In the genomic region with DNA sequence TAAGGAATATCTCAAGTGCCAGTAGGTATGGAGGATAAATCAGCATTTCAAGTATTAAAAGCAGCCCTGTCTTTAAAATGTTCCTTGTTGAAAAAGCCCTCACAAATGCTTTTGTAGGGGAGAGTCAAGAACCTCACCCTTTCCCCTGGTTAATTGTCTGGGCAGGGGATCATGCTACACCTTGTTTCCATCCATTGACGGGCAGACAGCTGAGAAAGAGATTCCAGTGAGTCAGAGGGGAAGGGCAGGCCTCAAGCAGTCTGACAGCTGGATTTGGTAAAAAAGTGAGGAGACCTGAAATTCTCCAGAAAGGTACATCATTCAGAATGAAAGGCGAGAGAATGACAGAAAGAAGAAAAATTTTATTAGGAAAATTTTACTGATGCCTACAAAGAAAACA, we compare ENCODE assay signal across 28 cellular contexts.
DNase-seq lines count a peak whose midpoint lies in the region; TF ChIP-seq lines count a peak whose summit lies in the region.
"Had no signal": no experiment of that assay in that cellular context is flagged by ENCODE, and none has a peak within 500 bp of the region (broad histone marks: within the 10 kb centered on the region; RNA-seq: fewer than 3 reads in every experiment).

No MANE protein-coding gene starts in this region.

- H2AFZ ChIP-seq in mammary epithelial cell (ENCODE audit: low read depth, low read length): no peak overlapping the region
- no peak overlapping the region for H2AFZ ChIP-seq in trophoblast cell (ENCODE audit: insufficient read depth, low read length, poor library complexity)

- CTCF ChIA-PET in mammary epithelial cell (lab: Charles Lee; ENCODE audit: low non-redundant PET): no interaction called here

- peak; percentile 52 for DNase-seq in mammary epithelial cell
- peak in 1 of 2 donors; percentile 11 for DNase-seq in trophoblast cell
- DNase-seq in MG63: no peak
- DNase-seq in effector memory CD4-positive, alpha-beta T cell: no peak
- DNase-seq in activated T-cell treated with anti-CD3 and anti-CD28 coated beads, Interleukin-2, amount 50 U/mL, for 48 hours: no peak
- DNase-seq: activated CD4-positive, alpha-beta memory T cell treated with anti-CD3 and anti-CD28 coated beads for 36 hours; activated CD4-positive, CD25-positive, alpha-beta regulatory T cell; activated CD8-positive, alpha-beta memory T cell treated with anti-CD3 and anti-CD28 coated beads, Interleukin-2, amount 50 U/mL, for 4 hours; aorta; caudate nucleus; DND-41; dorsolateral prefrontal cortex; glutamatergic neuron; Kasumi-1; left colon; NCI-H1048; NCI-H1694 treated with DMSO at 0.1 percent for 48 hours; NCI-H69; Peyer's patch; sigmoid colon; stimulated activated CD4-positive, alpha-beta T cell treated with anti-CD3 and anti-CD28 coated beads, Interleukin-15, amount 100 ng/mL, for 24 hours; stimulated activated naive B cell treated with anti-CD40 and anti-IgM and Interleukin-4, amounts not matched to agents 10 μg/mL and 1 μg/mL and 100 μg/mL, for 72 hours had no signal

- in situ Hi-C loops in mammary epithelial cell (cut with MboI; ENCODE audit: low sequenced_read_pairs in 2 of 2): loop anchor here in 1 of 2 donors (25.0 kb wide), 1 partner anchor 164 kb away; no protein-coding TSS in a partner anchor

- H3K14ac ChIP-seq in trophoblast cell (ENCODE audit: low read length): no peak overlapping the region

- no TSS peak for BruUV-seq in mammary epithelial cell (replicated peaks; lab: Mats Ljungman, UMichigan)

- H4K8ac ChIP-seq in trophoblast cell (ENCODE audit: low read depth, low read length): no peak overlapping the region

- no peak for TF ChIP-seq CTCF in mammary epithelial cell (conservative IDR thresholded peaks at IDR 0.05 in 1 of 2, IDR thresholded peaks at IDR 0.05 in 1 of 2; ENCODE audit: extremely low read depth in 1 of 2, insufficient read depth in 1 of 2, low read depth in 1 of 2, low read length in 2 of 2)

- intact Hi-C loops in mammary epithelial cell (cut with micrococcal nuclease): no loop called here

- H3K4me3 ChIP-seq in HUES6 (ENCODE audit: low read depth, low read length) (no peak overlapping the region), mammary epithelial cell (replicated peaks in 1 of 3; ENCODE audit: insufficient read depth in 1 of 3, low read depth in 2 of 3, low read length in 3 of 3) (no peak overlapping the region), iPS-20b (ENCODE audit: low read length) (no peak overlapping the region), trophoblast cell (ENCODE audit: low read depth, low read length) (no peak overlapping the region), MG63 (no peak overlapping the region)
- H3K4me3 ChIP-seq in effector memory CD4-positive, alpha-beta T cell (ENCODE audit: insufficient read depth, low read depth, low read length, poor library complexity, severe bottlenecking): no peak overlapping the region
- H3K4me3 ChIP-seq: dorsolateral prefrontal cortex, HAP-1, Peyer's patch, sigmoid colon, SJCRH30, suprapubic skin had no signal

- H3K4me1 ChIP-seq in HUES6 (ENCODE audit: control insufficient read depth, insufficient read depth, low read length) (peaks cover 19% of the 10 kb centered on the region), mammary epithelial cell (ENCODE audit: insufficient read depth, low read length) (peaks cover 9% of the 10 kb centered on the region), iPS-20b (ENCODE audit: insufficient read depth, low read length) (peaks cover 12% of the 10 kb centered on the region), trophoblast cell (ENCODE audit: control insufficient read depth in 1 of 2, insufficient read depth in 2 of 2, low read length in 2 of 2) (no peaks in the 10 kb centered on the region)
- H3K4me1 ChIP-seq in effector memory CD4-positive, alpha-beta T cell (ENCODE audit: control insufficient read depth, insufficient read depth, low read length, poor library complexity, severe bottlenecking): no peaks in the 10 kb centered on the region
- H3K4me1 ChIP-seq: HAP-1, Peyer's patch, SJCRH30, suprapubic skin had no signal

- H3K9me3 ChIP-seq in HUES6 (ENCODE audit: control insufficient read depth, insufficient read depth, low read depth, low read length): no peaks in the 10 kb centered on the region
- H3K9me3 ChIP-seq in mammary epithelial cell (replicated peaks; ENCODE audit: insufficient read depth, low read length): no peaks in the 10 kb centered on the region
- no peaks in the 10 kb centered on the region for H3K9me3 ChIP-seq in iPS-20b (ENCODE audit: insufficient read depth, low read depth, low read length)
- no peaks in the 10 kb centered on the region for H3K9me3 ChIP-seq in trophoblast cell (ENCODE audit: insufficient read depth, low read depth, low read length)
- H3K9me3 ChIP-seq in MG63: no peaks in the 10 kb centered on the region
- no peaks in the 10 kb centered on the region for H3K9me3 ChIP-seq in effector memory CD4-positive, alpha-beta T cell (ENCODE audit: control insufficient read depth, low read length)
- H3K9me3 ChIP-seq: HAP-1, Peyer's patch, sigmoid colon, SJCRH30, suprapubic skin had no signal

- no peak overlapping the region for H2BK120ac ChIP-seq in trophoblast cell (ENCODE audit: insufficient read depth, low read length, poor library complexity)

- H3K9ac ChIP-seq in HUES6 (ENCODE audit: low read length) (no peak overlapping the region), mammary epithelial cell (ENCODE audit: insufficient read depth, low read length) (no peak overlapping the region), iPS-20b (ENCODE audit: low read depth, low read length) (peak overlapping the region; percentile 44; the same call in 1 of the 2 replicates), trophoblast cell (ENCODE audit: low read length) (no peak overlapping the region)

- 54% methylated on average over 2 of the region's 2 CpGs for WGBS in mammary epithelial cell (ENCODE audit: low coverage, missing lambda C conversion rate)
- WGBS in trophoblast cell (ENCODE audit: extremely low coverage, insufficient coverage, insufficient read length): no CpG with 5 or more reads among the region's 2 CpGs

- H3K4ac ChIP-seq in trophoblast cell (ENCODE audit: low read depth, low read length): no peak overlapping the region

- H3K79me2 ChIP-seq in mammary epithelial cell (ENCODE audit: insufficient read depth, low read length) (no peaks in the 10 kb centered on the region), trophoblast cell (ENCODE audit: control insufficient read depth, insufficient read depth, low read length, poor library complexity) (no peaks in the 10 kb centered on the region)

- no peaks in the 10 kb centered on the region for H3K36me3 ChIP-seq in HUES6 (ENCODE audit: control insufficient read depth, insufficient read depth, low read length)
- no peaks in the 10 kb centered on the region for H3K36me3 ChIP-seq in mammary epithelial cell (ENCODE audit: insufficient read depth, low read length)
- no peaks in the 10 kb centered on the region for H3K36me3 ChIP-seq in iPS-20b (ENCODE audit: insufficient read depth, low read depth, low read length)
- H3K36me3 ChIP-seq in trophoblast cell (ENCODE audit: control insufficient read depth in 1 of 2, insufficient read depth in 2 of 2, low read length in 2 of 2): no peaks in the 10 kb centered on the region
- no peaks in the 10 kb centered on the region for H3K36me3 ChIP-seq in MG63
- H3K36me3 ChIP-seq in effector memory CD4-positive, alpha-beta T cell (ENCODE audit: control insufficient read depth, insufficient read depth, low read length): no peaks in the 10 kb centered on the region
- H3K36me3 ChIP-seq: HAP-1, Peyer's patch, sigmoid colon, SJCRH30, suprapubic skin had no signal

- H3K23ac ChIP-seq in trophoblast cell (ENCODE audit: low read length): no peak overlapping the region

- no peak overlapping the region for H4K91ac ChIP-seq in trophoblast cell (ENCODE audit: low read depth, low read length)

- H2AK5ac ChIP-seq in trophoblast cell (ENCODE audit: low read length): no peak overlapping the region

- no peak overlapping the region for H2BK5ac ChIP-seq in trophoblast cell (ENCODE audit: low read depth, low read length, poor library complexity)

- H4K12ac ChIP-seq in trophoblast cell (ENCODE audit: low read depth, low read length): no peak overlapping the region

- no peak overlapping the region for H3K18ac ChIP-seq in trophoblast cell (ENCODE audit: low read length)

- H3K4me2 ChIP-seq in mammary epithelial cell (ENCODE audit: insufficient read depth, low read depth, low read length) (no peak overlapping the region), trophoblast cell (ENCODE audit: low read length) (no peak overlapping the region)

- no peaks in the 10 kb centered on the region for H3K79me1 ChIP-seq in trophoblast cell (ENCODE audit: low read length)

- H3K27me3 ChIP-seq in HUES6 (ENCODE audit: control insufficient read depth, insufficient read depth, low read length): no peaks in the 10 kb centered on the region
- H3K27me3 ChIP-seq in mammary epithelial cell (ENCODE audit: insufficient read depth, low read length): no peaks in the 10 kb centered on the region
- no peaks in the 10 kb centered on the region for H3K27me3 ChIP-seq in iPS-20b (ENCODE audit: insufficient read depth, low read length)
- H3K27me3 ChIP-seq in trophoblast cell (ENCODE audit: insufficient read depth, low read length): no peaks in the 10 kb centered on the region
- H3K27me3 ChIP-seq in MG63: no peaks in the 10 kb centered on the region
- no peaks in the 10 kb centered on the region for H3K27me3 ChIP-seq in effector memory CD4-positive, alpha-beta T cell (replicated peaks; ENCODE audit: control insufficient read depth, insufficient read depth, low read length, poor library complexity, severe bottlenecking)
- H3K27me3 ChIP-seq: dorsolateral prefrontal cortex, Peyer's patch, sigmoid colon, SJCRH30, suprapubic skin had no signal

- 0 out of 2 replicates have a peak overlapping the region, but pooled peaks have one; percentile 29 for H3K27ac ChIP-seq in HUES6 (ENCODE audit: low read depth, low read length)
- no peak overlapping the region for H3K27ac ChIP-seq in mammary epithelial cell (ENCODE audit: insufficient read depth, low read depth, low read length)
- H3K27ac ChIP-seq in iPS-20b (ENCODE audit: low read length): no peak overlapping the region
- H3K27ac ChIP-seq in trophoblast cell (ENCODE audit: low read depth, low read length): peak overlapping the region; percentile 62
- no peak overlapping the region for H3K27ac ChIP-seq in effector memory CD4-positive, alpha-beta T cell (ENCODE audit: insufficient read depth, low read length, poor library complexity, severe bottlenecking)
- H3K27ac ChIP-seq: C4-2B, dorsolateral prefrontal cortex, Peyer's patch, sigmoid colon, SJCRH30, suprapubic skin had no signal

- H4K20me1 ChIP-seq in mammary epithelial cell (ENCODE audit: insufficient read depth, low read length): no peaks in the 10 kb centered on the region

- H2BK12ac ChIP-seq in trophoblast cell (ENCODE audit: low read length): no peak overlapping the region

- dilution Hi-C loops in mammary epithelial cell (cut with HindIII; ENCODE audit: low sequenced_read_pairs): no loop called here

Comparison
In these comparisons a context has a peak if more than half of its experiments do, and no peak if none do; other contexts are left out.
1. H3K27ac ChIP-seq: peak in HUES6 (single experiment) and trophoblast cell (single experiment); none in mammary epithelial cell (single experiment), iPS-20b (single experiment) and effector memory CD4-positive, alpha-beta T cell (single experiment).